Comparison of ENCODE assay signal across 26 cellular contexts in the genomic region with DNA sequence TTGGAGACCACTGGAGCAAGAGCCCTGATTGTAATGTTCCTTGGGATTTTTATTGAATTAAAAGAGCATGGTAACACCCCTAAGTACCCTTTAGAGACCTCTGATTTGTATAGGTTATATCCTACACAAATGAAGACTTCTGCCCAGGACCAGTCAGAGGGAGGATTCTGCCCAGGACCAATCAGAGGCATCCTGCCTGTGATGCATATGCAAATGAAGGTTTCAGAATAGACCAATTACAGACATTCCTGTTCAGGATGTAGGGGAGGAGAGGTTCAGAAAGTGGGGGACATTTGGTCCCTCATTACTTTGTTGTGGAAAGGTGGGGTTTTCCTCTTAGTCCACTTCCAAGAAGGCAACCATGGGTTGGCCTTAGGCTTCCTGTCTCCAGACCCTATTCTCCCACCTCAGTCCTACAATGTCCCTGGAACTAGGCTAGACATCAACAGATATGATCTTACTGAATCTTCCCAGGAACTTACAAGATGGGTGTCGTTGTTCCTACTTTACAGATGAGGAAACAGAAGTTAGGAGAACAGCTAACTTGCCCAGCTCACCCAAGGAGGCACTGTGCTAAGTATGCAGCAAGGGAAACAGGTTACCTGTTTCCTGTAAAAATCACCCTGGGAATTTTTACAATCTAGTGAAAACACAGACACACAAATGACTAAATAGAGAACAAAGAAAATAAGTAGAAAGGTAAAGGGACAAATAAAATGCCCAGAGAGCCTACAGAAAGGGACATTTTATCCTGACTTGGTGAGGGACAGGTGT. TPM values are rescaled to one million over a fixed set of nuclear protein-coding genes. Genes with fewer than 3 reads are reported as not detected.
DNase-seq lines count a peak whose midpoint lies in the region; ATAC-seq and TF ChIP-seq lines count a peak whose summit lies in the region.
"Had no signal": no experiment of that assay in that cellular context is flagged by ENCODE, and none has a peak within 500 bp of the region (broad histone marks: within the 10 kb centered on the region; RNA-seq: fewer than 3 reads in every experiment).

No MANE protein-coding gene starts in this region.

- no TSS peak for BruUV-seq in A673 (replicated peaks; lab: Mats Ljungman, UMichigan)

- DNase-seq in activated T-cell treated with anti-CD3 and anti-CD28 coated beads, Interleukin-2, amount 50 U/mL, for 72 hours: no peak
- DNase-seq in activated T-cell treated with anti-CD3 and anti-CD28 coated beads, Interleukin-2, amount 50 U/mL, for 1 hour: no peak
- DNase-seq in foreskin keratinocyte (no peak), H9 (no peak), NCI-H2227 treated with DMSO at 0.1 percent for 48 hours (lab: John Stamatoyannopoulos, UW) (no peak), A673 (ENCODE audit: low spot score) (no peak)
- DNase-seq: DMS153; H7; KBM-7; MV-4-11; NCI-H1105; NCI-H146; NCI-H1930; NCI-H2107; NCI-H446 treated with DMSO at 0.1 percent for 48 hours; NCI-H526; NCI-H82; NK-92 treated with Interleukin-12 subunit alpha and Interleukin-12 subunit beta, amount 100 ng/mL, for 24 hours; PC-9; SJCRH30 had no signal

- no peak overlapping the region for H3K4me3 Mint-ChIP-seq in activated T-cell treated with anti-CD3 and anti-CD28 coated beads, Interleukin-2, amount 50 U/mL, for 72 hours
- H3K4me3 Mint-ChIP-seq in activated T-helper 17 cell treated with anti-CD3 and anti-CD28 coated beads, Interleukin-2, amount 50 U/mL, for 72 hours: peak overlapping the region; percentile 12
- no peak overlapping the region for H3K4me3 Mint-ChIP-seq in H9
- H3K4me3 Mint-ChIP-seq: CD4-positive, CD25-positive, alpha-beta regulatory T cell had no signal

- no peak overlapping the region for H4K91ac ChIP-seq in H9 (ENCODE audit: insufficient read length, low read depth, low read length)

- H3K9me3 Mint-ChIP-seq in activated T-cell treated with anti-CD3 and anti-CD28 coated beads, Interleukin-2, amount 50 U/mL, for 72 hours: no peaks in the 10 kb centered on the region
- peaks cover 3% of the 10 kb centered on the region for H3K9me3 Mint-ChIP-seq in activated T-helper 17 cell treated with anti-CD3 and anti-CD28 coated beads, Interleukin-2, amount 50 U/mL, for 72 hours
- H3K9me3 Mint-ChIP-seq in H9: no peaks in the 10 kb centered on the region
- H3K9me3 Mint-ChIP-seq: CD4-positive, CD25-positive, alpha-beta regulatory T cell had no signal

- H4K8ac ChIP-seq in H9 (replicated peaks; ENCODE audit: insufficient read length, low read depth, low read length): no peak overlapping the region

- no peak overlapping the region for H3K14ac ChIP-seq in H9 (ENCODE audit: insufficient read depth, low read length)

- no peak overlapping the region for H2AFZ ChIP-seq in H9 (ENCODE audit: low read length)
- H2AFZ ChIP-seq: PC-9 had no signal

- H3T11ph ChIP-seq in H9 (ENCODE audit: low read length): no peak overlapping the region

- no peak overlapping the region for H3K4me3 ChIP-seq in A673 (ENCODE audit: low read depth, low read length, poor library complexity, severe bottlenecking)
- H3K4me3 ChIP-seq: BLaER1, PC-9, SJCRH30 had no signal

- H3K4me2 ChIP-seq in H9 (ENCODE audit: insufficient read depth, insufficient read length, low read length): no peak overlapping the region
- H3K4me2 ChIP-seq: BLaER1, PC-9 had no signal

- no peak overlapping the region for H2BK12ac ChIP-seq in H9 (ENCODE audit: insufficient read length, low read depth, low read length)

- no peak overlapping the region for H2BK20ac ChIP-seq in H9 (ENCODE audit: low read depth, low read length, poor library complexity, severe bottlenecking)

- no peaks in the 10 kb centered on the region for H4K20me1 ChIP-seq in H9 (ENCODE audit: control insufficient read depth, insufficient read depth, insufficient read length)
- H4K20me1 ChIP-seq: BLaER1 had no signal

- no peaks in the 10 kb centered on the region for H3K9me3 ChIP-seq in H9 (ENCODE audit: control insufficient read depth, low read depth, low read length)
- no peaks in the 10 kb centered on the region for H3K9me3 ChIP-seq in A673 (ENCODE audit: low read depth, low read length, poor library complexity, severe bottlenecking)
- H3K9me3 ChIP-seq: BLaER1, SJCRH30 had no signal

- H3K23ac ChIP-seq in H9 (ENCODE audit: insufficient read length, low read depth, low read length): no peak overlapping the region

- no peaks in the 10 kb centered on the region for H3K36me3 ChIP-seq in A673 (ENCODE audit: insufficient read depth, low read length, poor library complexity, severe bottlenecking)
- H3K36me3 ChIP-seq: BLaER1, SJCRH30 had no signal

- H3K4me1 Mint-ChIP-seq in activated T-cell treated with anti-CD3 and anti-CD28 coated beads, Interleukin-2, amount 50 U/mL, for 72 hours (ENCODE audit: low read depth): peaks cover 15% of the 10 kb centered on the region
- H3K4me1 Mint-ChIP-seq in activated T-helper 17 cell treated with anti-CD3 and anti-CD28 coated beads, Interleukin-2, amount 50 U/mL, for 72 hours: peaks cover 12% of the 10 kb centered on the region
- no peaks in the 10 kb centered on the region for H3K4me1 Mint-ChIP-seq in H9

- no peak overlapping the region for H2AK5ac ChIP-seq in H9 (ENCODE audit: insufficient read length, low read length)

- no CpG with 5 or more reads among the region's 1 CpG for WGBS in H9 (ENCODE audit: extremely low coverage, insufficient read length, low lambda C conversion rate)

- peak; percentile 31 to 42 for ATAC-seq in activated T-cell treated with anti-CD3 and anti-CD28 coated beads, Interleukin-2, amount 50 U/mL, for 72 hours (replicated peaks in 1 of 2)
- ATAC-seq in activated T-helper 17 cell treated with anti-CD3 and anti-CD28 coated beads, Interleukin-2, amount 50 U/mL, for 72 hours (replicated peaks): peak; percentile 62
- peak; percentile 32 for ATAC-seq in foreskin keratinocyte
- ATAC-seq in GM18909 (IDR thresholded peaks at IDR 0.05; ENCODE audit: poor library complexity, unreplicated experiment): no peak
- ATAC-seq: Right ventricle myocardium inferior, SK-N-SH treated with all-trans-retinoic acid at 6 μM for 48 hours had no signal

- no peaks in the 10 kb centered on the region for H3K79me2 ChIP-seq in H9 (ENCODE audit: insufficient read depth, low read length)

- no peaks in the 10 kb centered on the region for H3K27me3 ChIP-seq in foreskin keratinocyte
- H3K27me3 ChIP-seq in H9 (ENCODE audit: insufficient read depth, low read length): no peaks in the 10 kb centered on the region
- no peaks in the 10 kb centered on the region for H3K27me3 ChIP-seq in A673 (replicated peaks; ENCODE audit: insufficient read depth, low read depth, low read length, poor library complexity)
- H3K27me3 ChIP-seq: BLaER1, SJCRH30 had no signal

- H3K79me1 ChIP-seq in H9 (ENCODE audit: insufficient read depth, low read depth, low read length, poor library complexity, severe bottlenecking): no peaks in the 10 kb centered on the region

- H3K27me3 Mint-ChIP-seq in activated T-cell treated with anti-CD3 and anti-CD28 coated beads, Interleukin-2, amount 50 U/mL, for 72 hours (ENCODE audit: low read depth): peaks cover 5% of the 10 kb centered on the region
- peaks cover 3% of the 10 kb centered on the region for H3K27me3 Mint-ChIP-seq in activated T-helper 17 cell treated with anti-CD3 and anti-CD28 coated beads, Interleukin-2, amount 50 U/mL, for 72 hours
- no peaks in the 10 kb centered on the region for H3K27me3 Mint-ChIP-seq in H9 (ENCODE audit: low read depth)

- H3K36me3 Mint-ChIP-seq in activated T-cell treated with anti-CD3 and anti-CD28 coated beads, Interleukin-2, amount 50 U/mL, for 72 hours (ENCODE audit: insufficient read depth in 2 of 2): no peaks in the 10 kb centered on the region
- no peaks in the 10 kb centered on the region for H3K36me3 Mint-ChIP-seq in activated T-helper 17 cell treated with anti-CD3 and anti-CD28 coated beads, Interleukin-2, amount 50 U/mL, for 72 hours (ENCODE audit: low read depth)
- no peaks in the 10 kb centered on the region for H3K36me3 Mint-ChIP-seq in H9 (ENCODE audit: insufficient read depth in 1 of 3, low read depth in 3 of 3)
- H3K36me3 Mint-ChIP-seq: CD4-positive, CD25-positive, alpha-beta regulatory T cell had no signal

- no peak overlapping the region for H3K4ac ChIP-seq in H9 (ENCODE audit: low read depth, low read length)

- H2BK120ac ChIP-seq in H9 (ENCODE audit: low read depth, low read length, poor library complexity, severe bottlenecking): no peak overlapping the region

- H2BK5ac ChIP-seq in H9 (ENCODE audit: insufficient read length, low read length): no peak overlapping the region

- no peaks in the 10 kb centered on the region for H3K4me1 ChIP-seq in foreskin keratinocyte
- no peaks in the 10 kb centered on the region for H3K4me1 ChIP-seq in H9 (ENCODE audit: insufficient read depth, low read length)
- H3K4me1 ChIP-seq in A673 (ENCODE audit: insufficient read depth, low read length, poor library complexity, severe bottlenecking): no peaks in the 10 kb centered on the region
- H3K4me1 ChIP-seq: BLaER1, SJCRH30 had no signal

- POLR2A ChIA-PET in A673 (lab: Charles Lee; ENCODE audit: low non-redundant PET): no interaction called here

- intact Hi-C loops in A673 (cut with micrococcal nuclease; ENCODE audit: unreplicated experiment): no loop called here

- H3K27ac Mint-ChIP-seq in activated T-cell treated with anti-CD3 and anti-CD28 coated beads, Interleukin-2, amount 50 U/mL, for 72 hours: no peak overlapping the region
- H3K27ac Mint-ChIP-seq in activated T-helper 17 cell treated with anti-CD3 and anti-CD28 coated beads, Interleukin-2, amount 50 U/mL, for 72 hours: peak overlapping the region; percentile 61
- H3K27ac Mint-ChIP-seq in H9: no peak overlapping the region

- H3K27ac ChIP-seq in foreskin keratinocyte (no peak overlapping the region), H9 (ENCODE audit: insufficient read length, low read depth, low read length) (no peak overlapping the region), A673 (ENCODE audit: low read depth, low read length, poor library complexity, severe bottlenecking) (no peak overlapping the region)
- H3K27ac ChIP-seq: BLaER1, PC-9, SJCRH30 had no signal

- no peak overlapping the region for H4K5ac ChIP-seq in H9 (ENCODE audit: insufficient read length, low read depth, low read length)

- TF ChIP-seq CTCF in foreskin keratinocyte (conservative IDR thresholded peaks at IDR 0.05): no peak
- no peak for TF ChIP-seq CTCF in H9 (conservative IDR thresholded peaks at IDR 0.05)
- TF ChIP-seq CTCF in A673 (conservative IDR thresholded peaks at IDR 0.05; ENCODE audit: low read depth, low read length): no peak

- H3K56ac ChIP-seq in H9 (ENCODE audit: insufficient read length, low read depth, low read length): no peak overlapping the region

- H3K9ac ChIP-seq in H9 (ENCODE audit: extremely low read depth, insufficient read length, low read length): no peak overlapping the region
- H3K9ac ChIP-seq: BLaER1 had no signal

- CTCF ChIA-PET in A673 (lab: Charles Lee): no interaction called here

- H3K18ac ChIP-seq in H9 (ENCODE audit: insufficient read length, low read depth, low read length): no peak overlapping the region

- H2BK15ac ChIP-seq in H9 (ENCODE audit: low read depth, low read length): no peak overlapping the region

- H3K23me2 ChIP-seq in H9 (ENCODE audit: insufficient read length, low read depth, low read length, poor library complexity, severe bottlenecking): no peaks in the 10 kb centered on the region

RNA-seq across cellular contexts. Expression of gene SFPQ, which starts 36.8 kb away (rescaled TPM):
- 100 to 1,000 TPM; 288 to 297 TPM for total RNA-seq in activated T-cell treated with anti-CD3 and anti-CD28 coated beads, Interleukin-2, amount 50 U/mL, for 72 hours
- 100 to 1,000 TPM; 228 to 318 TPM for total RNA-seq in activated T-helper 17 cell treated with anti-CD3 and anti-CD28 coated beads, Interleukin-2, amount 50 U/mL, for 72 hours
- total RNA-seq in foreskin keratinocyte (281 and 358 TPM in 2 replicates), H9 (2021) (547 and 573 TPM in 2 replicates), A673 (2021) (649 and 691 TPM in 2 replicates)
- 153 and 203 TPM in 2 replicates for polyA plus RNA-seq in foreskin keratinocyte

RNA-seq across cellular contexts. Expression of gene ZMYM4, which starts 38.7 kb away (rescaled TPM):
- total RNA-seq in activated T-cell treated with anti-CD3 and anti-CD28 coated beads, Interleukin-2, amount 50 U/mL, for 72 hours: 10 to 100 TPM; 37.5 to 54.7 TPM
- total RNA-seq in activated T-helper 17 cell treated with anti-CD3 and anti-CD28 coated beads, Interleukin-2, amount 50 U/mL, for 72 hours: 10 to 100 TPM; 21.4 to 29.3 TPM
- total RNA-seq in foreskin keratinocyte (32.3 and 34.5 TPM in 2 replicates), H9 (2021) (66.0 and 66.9 TPM in 2 replicates), A673 (2021) (80.0 and 83.5 TPM in 2 replicates)
- polyA plus RNA-seq in foreskin keratinocyte: 5.8 and 7.2 TPM in 2 replicates
